In genomic region chr1:21869620-21870121, GRCh38 we compare ENCODE assay signal across 9 cellular contexts. TPM values are rescaled to one million over a fixed set of nuclear protein-coding genes. Genes with fewer than 3 reads are reported as not detected.
DNase-seq lines count a peak whose midpoint lies in the region; ATAC-seq and TF ChIP-seq lines count a peak whose summit lies in the region.
"Had no signal": no experiment of that assay in that cellular context is flagged by ENCODE, and none has a peak within 500 bp of the region (broad histone marks: within the 10 kb centered on the region; RNA-seq: fewer than 3 reads in every experiment).

No MANE protein-coding gene starts in this region.

- no TSS peak for BruUV-seq in Panc1 (replicated peaks; lab: Mats Ljungman, UMichigan)

- in situ Hi-C loops in G401 (cut with HindIII; ENCODE audit: low sequenced_read_pairs), result no loop called here
- in situ Hi-C loops in Panc1 (cut with HindIII; ENCODE audit: low pct_unique_long_range_greater_than_20kb, low sequenced_read_pairs), result no loop called here

- TF ChIP-seq CTCF in Panc1 (IDR thresholded peaks at IDR 0.05), result no peak

- H3K27me3 ChIP-seq in Panc1 (ENCODE audit: control insufficient read depth, insufficient read depth, low read length), result no peaks in the 10 kb centered on the region

- intact Hi-C loops in Panc1 (cut with micrococcal nuclease; ENCODE audit: unreplicated experiment), result no loop called here

- ATAC-seq in Panc1 (peak; percentile 89), HG02642 (IDR thresholded peaks at IDR 0.05; ENCODE audit: poor library complexity, unreplicated experiment) (no peak)
- no peak for ATAC-seq in stimulated activated naive CD8-positive, alpha-beta T cell treated with anti-CD3 and anti-CD28 coated beads, Interleukin-15, Interleukin-2, amounts not matched to agents 100 U/mL and 50 U/mL, for 24 hours

- CTCF ChIA-PET in Panc1 (lab: Charles Lee), result no interaction called here

- no peak overlapping the region for H3K4me3 ChIP-seq in Panc1 (ENCODE audit: low read depth in 2 of 2, low read length in 2 of 2)

- DNase-seq in G401 (ENCODE audit: low spot score) (peak; percentile 10), Panc1 (ENCODE audit: low read depth, low spot score) (peak; percentile 30), fibroblast of the conjunctiva (ENCODE audit: low read depth) (peak; percentile 77), pulmonary artery endothelial cell (ENCODE audit: low read depth, low spot score) (peak; percentile 72), HuH-7 (ENCODE audit: low spot score) (no peak)
- no peak for DNase-seq in stimulated activated CD8-positive, alpha-beta memory T cell treated with anti-CD3 and anti-CD28 coated beads, Interleukin-4, amount 100 ng/mL, for 48 hours
- DNase-seq in stimulated activated naive CD8-positive, alpha-beta T cell treated with anti-CD3 and anti-CD28 coated beads, Interleukin-15, Interleukin-2, amounts not matched to agents 100 U/mL and 50 U/mL, for 24 hours, result no peak

- H3K9me3 ChIP-seq in Panc1 (ENCODE audit: control insufficient read depth, insufficient read depth, low read depth, low read length), result no peaks in the 10 kb centered on the region

- H3K27ac ChIP-seq in Panc1 (ENCODE audit: low read length), result peak overlapping the region; percentile 25
- H3K27ac ChIP-seq: HL-60 had no signal

- peaks cover 2% of the 10 kb centered on the region; the same call in 1 of the 2 replicates for H3K36me3 ChIP-seq in Panc1 (ENCODE audit: control insufficient read depth, insufficient read depth, low read length)

- peaks cover 14% of the 10 kb centered on the region for H3K4me1 ChIP-seq in Panc1 (ENCODE audit: control insufficient read depth, insufficient read depth, low read length)

- POLR2A ChIA-PET in Panc1 (lab: Charles Lee), result no interaction called here

RNA-seq across cellular contexts. Expression of gene LDLRAD2, which starts 57.6 kb away (rescaled TPM):
- not detected in 2 replicates for total RNA-seq in G401 (2014; rRNA removed; shearing (Covaris generic))
- total RNA-seq in Panc1 (2021; ENCODE audit: unreplicated experiment), result not detected
- polyA plus RNA-seq in Panc1 (2012; ENCODE audit: insufficient read length), result 4.0 TPM
- not detected in 2 replicates for total RNA-seq in pulmonary artery endothelial cell

Comparison
In these comparisons a context has a peak if more than half of its experiments do, and no peak if none do; other contexts are left out.
1. DNase-seq: peak in G401 (single experiment), Panc1 (single experiment), fibroblast of the conjunctiva (single experiment) and pulmonary artery endothelial cell (single experiment); none in stimulated activated CD8-positive, alpha-beta memory T cell treated with anti-CD3 and anti-CD28 coated beads, Interleukin-4, amount 100 ng/mL, for 48 hours (single experiment), stimulated activated naive CD8-positive, alpha-beta T cell treated with anti-CD3 and anti-CD28 coated beads, Interleukin-15, Interleukin-2, amounts not matched to agents 100 U/mL and 50 U/mL, for 24 hours (single experiment) and HuH-7 (single experiment).